Comparison of ENCODE assay signal across 4 cellular contexts in the genomic region with DNA sequence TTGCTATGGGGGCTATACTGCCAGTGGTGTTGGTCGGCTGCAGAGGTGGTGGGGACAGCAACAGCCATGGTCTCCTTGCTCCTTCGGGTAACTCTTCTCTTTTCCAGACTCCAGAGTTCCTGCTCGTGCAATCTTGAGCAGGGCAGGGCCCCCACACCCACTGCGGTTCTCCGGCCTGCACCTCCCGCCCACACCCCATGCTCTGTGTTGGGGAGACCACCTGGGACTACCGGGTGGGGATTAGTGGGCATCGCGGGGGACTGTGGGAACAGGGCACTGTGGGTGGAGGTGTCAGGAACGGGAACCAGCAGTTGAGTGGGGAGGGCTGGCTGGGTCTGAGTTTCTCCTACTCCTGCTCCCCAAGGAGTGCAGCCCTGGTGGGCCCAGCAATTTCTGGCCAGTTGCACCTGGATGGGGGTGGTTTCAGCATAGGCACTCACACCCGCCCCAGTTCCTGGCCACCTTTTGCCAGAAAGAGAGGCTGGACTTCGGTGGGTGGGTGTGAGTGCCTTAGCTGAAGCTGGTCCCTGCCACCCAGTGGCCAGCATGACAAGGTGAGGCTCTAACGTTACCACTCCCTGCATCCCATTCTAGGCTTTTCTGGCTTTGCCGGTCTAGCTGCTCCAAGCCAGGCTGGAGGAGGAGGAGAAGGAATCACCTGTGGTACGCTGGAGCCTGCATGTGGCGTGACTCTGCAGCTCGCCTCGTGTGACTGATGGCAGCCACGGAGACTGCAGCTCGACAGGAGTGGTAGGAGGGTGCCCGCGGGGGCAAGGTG. TPM values are rescaled to one million over a fixed set of nuclear protein-coding genes. Genes with fewer than 3 reads are reported as not detected.
"Had no signal": no experiment of that assay in that cellular context is flagged by ENCODE, and none has a peak within 500 bp of the region (broad histone marks: within the 10 kb centered on the region; RNA-seq: fewer than 3 reads in every experiment).

No MANE protein-coding gene starts in this region.

RNA-seq across cellular contexts. Expression of a gene that starts 1.3 kb away (rescaled TPM):
- total RNA-seq: IMR-90, Peyer's patch, Right ventricle myocardium inferior, RPMI7951 had no signal
